In the genomic region with DNA sequence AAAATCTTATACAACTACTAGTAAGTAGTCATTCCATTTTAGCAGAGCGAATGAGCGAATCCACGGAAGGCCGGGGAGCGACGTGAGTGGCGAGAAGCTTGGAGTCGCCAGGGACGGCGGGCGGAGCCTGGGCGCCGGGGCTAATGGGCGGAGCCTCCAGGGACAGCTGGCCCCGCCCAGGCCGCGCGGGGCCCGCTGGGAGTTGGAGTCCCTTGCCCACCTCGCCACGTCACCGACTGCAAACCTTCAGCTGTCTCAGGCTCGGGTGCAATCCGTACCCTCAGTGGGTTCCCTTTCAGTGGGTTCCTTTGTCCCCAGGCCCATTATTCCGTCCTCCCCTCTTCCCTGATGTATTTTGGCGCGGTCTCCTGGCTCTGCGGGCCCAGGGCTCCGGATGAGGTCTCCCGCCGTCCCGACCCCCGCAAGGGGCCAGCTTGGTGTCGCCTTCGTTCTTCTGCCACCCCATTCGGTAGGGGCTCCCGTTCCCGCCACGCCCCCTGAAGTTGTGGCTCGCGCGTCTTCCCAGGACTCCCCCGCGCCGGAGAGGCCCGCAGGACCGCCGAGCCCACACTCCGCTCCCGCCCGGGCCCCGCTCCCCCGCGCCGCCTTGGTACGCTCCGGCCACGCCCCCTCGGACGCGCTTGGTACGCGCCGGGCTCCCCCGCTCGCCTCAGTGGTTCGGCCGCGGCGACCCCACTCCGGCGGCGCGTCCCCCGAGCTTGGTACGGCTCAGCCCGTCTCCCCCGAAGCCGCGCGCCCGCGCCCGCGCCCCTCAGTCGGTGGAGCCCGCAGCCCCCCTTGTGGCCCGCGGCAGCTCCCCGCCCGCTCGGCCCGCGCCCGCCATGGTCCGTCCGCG, we compare ENCODE assay signal across 8 cellular contexts. TPM values are rescaled to one million over a fixed set of nuclear protein-coding genes. Genes with fewer than 3 reads are reported as not detected.
DNase-seq lines count a peak whose midpoint lies in the region; ATAC-seq and FAIRE-seq lines count a peak whose summit lies in the region.

Gene PTOV1 (plus strand): TSS at position 673 of the 856 bp plus-strand sequence.

- DNase-seq in CD8-positive, alpha-beta memory T cell, result peak; percentile 84 to 90 (median 85)
- peak; percentile 93 for DNase-seq in HTR-8/SVneo (ENCODE audit: insufficient read length, low spot score)
- DNase-seq in NOMO-1 treated with DMSO at 0.1 percent for 48 hours (lab: John Stamatoyannopoulos, UW; ENCODE audit: unreplicated experiment), result peak; percentile 86
- DNase-seq in activated CD8-positive, alpha-beta memory T cell treated with anti-CD3 and anti-CD28 coated beads for 48 hours (ENCODE audit: low read depth in 2 of 3, low spot score in 2 of 3), result peak; percentile 75 to 89 (median 83)
- DNase-seq in mesenteric fat pad (ENCODE audit: low spot score), result peak; percentile 97
- peak; percentile 78 for DNase-seq in stimulated activated CD8-positive, alpha-beta memory T cell treated with anti-CD3 and anti-CD28 coated beads, Interleukin-15, amount 100 ng/mL, for 1 hour (ENCODE audit: low read depth)

- H3K27ac Mint-ChIP-seq in CD8-positive, alpha-beta memory T cell, result peak within 1 kb of the TSS; percentile 95 to 99 (median 98)

- H3K9me3 Mint-ChIP-seq in CD8-positive, alpha-beta memory T cell, result no peaks in the 10 kb centered on the region

- peak within 1 kb of the TSS; percentile 84 for H3K9ac ChIP-seq in endocrine pancreas (ENCODE audit: control insufficient read depth, insufficient read depth, low read length)

- peak within 1 kb of the TSS; percentile 95 for H3K27ac ChIP-seq in CD8-positive, alpha-beta memory T cell (ENCODE audit: low read depth, low read length)

- H3K4me1 ChIP-seq in CD8-positive, alpha-beta memory T cell (ENCODE audit: insufficient read depth, low read length), result peaks cover 30% of the 10 kb centered on the region
- no peaks in the 10 kb centered on the region for H3K4me1 ChIP-seq in endocrine pancreas (ENCODE audit: control insufficient read depth, insufficient read depth, low read length)

- peaks cover 0 to 4% of the 10 kb centered on the region in 2 donors for H3K27me3 Mint-ChIP-seq in CD8-positive, alpha-beta memory T cell

- peak; percentile 55 for FAIRE-seq in HTR-8/SVneo (lab: Jason Lieb, UNC)

- peaks cover 0 to 19% (median 0%) of the 10 kb centered on the region in 3 donors for H3K36me3 Mint-ChIP-seq in CD8-positive, alpha-beta memory T cell

- CTCF ChIA-PET in CD8-positive, alpha-beta memory T cell (lab: Charles Lee), result interaction anchor here (0.7 to 1.5 kb wide), 7 partner anchors 11 to 40 kb away, joined by 3 to 8 read pairs (median 3); partner anchors contain the start of genes AKT1S1, FUZ and MED25

- H3K4me3 Mint-ChIP-seq in CD8-positive, alpha-beta memory T cell, result peak within 1 kb of the TSS; percentile 90 to 99 (median 95)

- H3K36me3 ChIP-seq in CD8-positive, alpha-beta memory T cell (ENCODE audit: insufficient read depth, low read length), result no peaks in the 10 kb centered on the region
- H3K36me3 ChIP-seq in endocrine pancreas (ENCODE audit: control insufficient read depth, insufficient read depth, low read length), result no peaks in the 10 kb centered on the region

- H3K9me3 ChIP-seq in CD8-positive, alpha-beta memory T cell (ENCODE audit: low read length), result no peaks in the 10 kb centered on the region
- H3K9me3 ChIP-seq in endocrine pancreas (ENCODE audit: control insufficient read depth, low read length), result no peaks in the 10 kb centered on the region

- peak within 1 kb of the TSS; percentile 79 for H3K4me3 ChIP-seq in CD8-positive, alpha-beta memory T cell (ENCODE audit: low read length)
- peak within 1 kb of the TSS; percentile 22 for H3K4me3 ChIP-seq in endocrine pancreas (ENCODE audit: control insufficient read depth, insufficient read depth, low read length)

- no peaks in the 10 kb centered on the region for H3K27me3 ChIP-seq in CD8-positive, alpha-beta memory T cell (ENCODE audit: insufficient read depth, low read length, poor library complexity, severe bottlenecking)
- no peaks in the 10 kb centered on the region for H3K27me3 ChIP-seq in endocrine pancreas (ENCODE audit: control insufficient read depth, insufficient read depth, low read length)

- POLR2A ChIA-PET in CD8-positive, alpha-beta memory T cell (lab: Charles Lee), result interaction anchor here (0.6 to 2.3 kb wide), 12 partner anchors 8 to 1647 kb away, joined by 3 to 20 read pairs (median 5); partner anchors contain the start of genes AKT1S1, ATF5, FUZ and MED25

- H3K4me1 Mint-ChIP-seq in CD8-positive, alpha-beta memory T cell, result peaks cover 38 to 53% (median 40%) of the 10 kb centered on the region in 3 donors

- ATAC-seq in GM21360 (IDR thresholded peaks at IDR 0.05; ENCODE audit: unreplicated experiment), result peak; percentile 51

RNA-seq across cellular contexts. Expression of gene PTOV1, which starts in this region (rescaled TPM):
- total RNA-seq in CD8-positive, alpha-beta memory T cell, result 10 to 100 TPM; 91.9 to 93.7 TPM
- 47.7 TPM for polyA plus RNA-seq in CD8-positive, alpha-beta memory T cell
- total RNA-seq in mesenteric fat pad, result 99.4 TPM

Comparison
In these comparisons a context has a peak if more than half of its experiments do, and no peak if none do; other contexts are left out.
1. Peak in every context shown above with its lines: DNase-seq, ATAC-seq, H3K4me3 ChIP-seq and H3K27ac ChIP-seq.